In genomic region chr5:148829734-148830133, GRCh38 we compare ENCODE assay signal across 9 cellular contexts. TPM values are rescaled to one million over a fixed set of nuclear protein-coding genes. Genes with fewer than 3 reads are reported as not detected.
A peak's percentile ranks its signal among the peaks of the same experiment; 100 is the strongest.
DNase-seq lines count a peak whose midpoint lies in the region; ATAC-seq and TF ChIP-seq lines count a peak whose summit lies in the region.
"Had no signal": no experiment of that assay in that cellular context is flagged by ENCODE, and none has a peak within 500 bp of the region (broad histone marks: within the 10 kb centered on the region; RNA-seq: fewer than 3 reads in every experiment).

No MANE protein-coding gene starts in this region.

- peaks cover 73% of the 10 kb centered on the region for H3K4me1 Mint-ChIP-seq in memory B cell

- H3K4me3 Mint-ChIP-seq in memory B cell = peak overlapping the region; percentile 92

- no peaks in the 10 kb centered on the region for H3K9me3 ChIP-seq in upper lobe of left lung
- no peaks in the 10 kb centered on the region for H3K9me3 ChIP-seq in A673 (ENCODE audit: low read depth, low read length, poor library complexity, severe bottlenecking)

- no peaks in the 10 kb centered on the region for H3K27me3 Mint-ChIP-seq in memory B cell

- peak overlapping the region; percentile 96 for H3K27ac Mint-ChIP-seq in memory B cell

- TF ChIP-seq EP300 in upper lobe of left lung (IDR thresholded peaks at IDR 0.05) = no peak

- no peaks in the 10 kb centered on the region for H3K9me3 Mint-ChIP-seq in memory B cell

- CTCF ChIA-PET in A673 (lab: Charles Lee) = no interaction called here

- peak; percentile 15 for ATAC-seq in Right ventricle myocardium inferior
- no peak for ATAC-seq in left cardiac atrium
- ATAC-seq in memory B cell (ENCODE audit: low read depth) = no peak
- ATAC-seq in upper lobe of left lung (ENCODE audit: low FRiP score in 2 of 2) = no peak
- ATAC-seq in HG03342 (IDR thresholded peaks at IDR 0.05; ENCODE audit: unreplicated experiment) = no peak

- no TSS peak for BruUV-seq in A673 (replicated peaks; lab: Mats Ljungman, UMichigan)

- intact Hi-C loops in Right ventricle myocardium inferior (cut with DNase I) = loop anchor here (10.0 kb wide), 1 partner anchor 285 kb away; no protein-coding TSS in a partner anchor
- intact Hi-C loops in left cardiac atrium (cut with DNase I) = loop anchor here (5.0 to 10.0 kb wide), 2 partner anchors 85 to 128 kb away; no protein-coding TSS in a partner anchor
- intact Hi-C loops in A673 (cut with micrococcal nuclease; ENCODE audit: unreplicated experiment) = loop anchor here (10.0 kb wide), 2 partner anchors 165 to 285 kb away; no protein-coding TSS in a partner anchor

- H3K27ac ChIP-seq in coronary artery (no peak overlapping the region), upper lobe of left lung (peak overlapping the region; percentile 89 to 99 (median 92)), A673 (ENCODE audit: low read depth, low read length, poor library complexity, severe bottlenecking) (no peak overlapping the region)

- H3K4me3 ChIP-seq in coronary artery (peak overlapping the region; percentile 86), upper lobe of left lung (peak overlapping the region in 3 of 4 donors; percentile 53 to 70 (median 64)), A673 (ENCODE audit: low read depth, low read length, poor library complexity, severe bottlenecking) (no peak overlapping the region)

- H3K36me3 Mint-ChIP-seq in memory B cell = no peaks in the 10 kb centered on the region

- WGBS in upper lobe of left lung, 2 donors = 39 to 46% methylated on average over 5 of the region's 5 CpGs

- POLR2A ChIA-PET in A673 (lab: Charles Lee; ENCODE audit: low non-redundant PET) = no interaction called here

- TF ChIP-seq CTCF in coronary artery (IDR thresholded peaks at IDR 0.05) (no peak), upper lobe of left lung (IDR thresholded peaks at IDR 0.05) (no peak), A673 (conservative IDR thresholded peaks at IDR 0.05; ENCODE audit: low read depth, low read length) (no peak)

- H3K27me3 ChIP-seq in upper lobe of left lung (no peaks in the 10 kb centered on the region), A673 (replicated peaks; ENCODE audit: insufficient read depth, low read depth, low read length, poor library complexity) (peaks cover 61% of the 10 kb centered on the region)

- H3K4me1 ChIP-seq in upper lobe of left lung (peaks cover 44 to 81% (median 51%) of the 10 kb centered on the region in 4 donors), A673 (ENCODE audit: insufficient read depth, low read length, poor library complexity, severe bottlenecking) (peaks cover 4% of the 10 kb centered on the region)

- DNase-seq in Right ventricle myocardium inferior (ENCODE audit: missing footprints) (peak; percentile 65), left cardiac atrium (no peak), coronary artery (ENCODE audit: low spot score) (no peak), memory B cell (ENCODE audit: low spot score in 2 of 2) (no peak), upper lobe of left lung (no peak), A673 (ENCODE audit: low spot score) (no peak)
- no peak for DNase-seq in stimulated activated CD4-positive, alpha-beta T cell treated with anti-CD3 and anti-CD28 coated beads, Interleukin-4, amount 100 ng/mL, for 24 hours
- DNase-seq: activated CD8-positive, alpha-beta memory T cell treated with anti-CD3 and anti-CD28 coated beads, Interleukin-2, amount 50 U/mL, for 48 hours had no signal

- H3K36me3 ChIP-seq in upper lobe of left lung (peaks cover 0 to 3% (median 0%) of the 10 kb centered on the region in 4 donors), A673 (ENCODE audit: insufficient read depth, low read length, poor library complexity, severe bottlenecking) (no peaks in the 10 kb centered on the region)

- TF ChIP-seq POLR2A in upper lobe of left lung (IDR thresholded peaks at IDR 0.05) = no peak

RNA-seq across cellular contexts. Expression of gene ADRB2, which starts 3.3 kb away (rescaled TPM):
- 5.5 TPM for total RNA-seq in Right ventricle myocardium inferior
- 1 to 10 TPM; 3.3 to 5.8 TPM for total RNA-seq in left cardiac atrium
- total RNA-seq in upper lobe of left lung = 10 to 100 TPM; 22.4 to 77.4 (median 34.2) TPM
- not detected in 2 replicates for total RNA-seq in A673 (2021)

Comparison
In these comparisons a context has a peak if more than half of its experiments do, and no peak if none do; other contexts are left out.
1. H3K27ac ChIP-seq: peak in upper lobe of left lung (4 of 4); none in coronary artery (0 of 2) and A673 (single experiment).